Comparison of ENCODE assay signal across 15 cellular contexts in genomic region chr6:15620616-15621015, GRCh38. TPM values are rescaled to one million over a fixed set of nuclear protein-coding genes. Genes with fewer than 3 reads are reported as not detected.
DNase-seq lines count a peak whose midpoint lies in the region; ATAC-seq and TF ChIP-seq lines count a peak whose summit lies in the region.
"Had no signal": no experiment of that assay in that cellular context is flagged by ENCODE, and none has a peak within 500 bp of the region (broad histone marks: within the 10 kb centered on the region; RNA-seq: fewer than 3 reads in every experiment).

No MANE protein-coding gene starts in this region.

- in situ Hi-C loops in gastrocnemius medialis (cut with MboI; ENCODE audit: low sequenced_read_pairs in 4 of 4) = loop anchor here in 3 of 4 donors (10.0 to 25.0 kb wide), 5 partner anchors 106 to 1416 kb away; no protein-coding TSS in a partner anchor

- peak overlapping the region; percentile 79 for H3K27ac ChIP-seq in WERI-Rb-1
- peak overlapping the region; percentile 72 to 79 (median 76) for H3K27ac ChIP-seq in gastrocnemius medialis

- H3K27me3 Mint-ChIP-seq in CD14-positive monocyte (ENCODE audit: low read depth in 3 of 3) = no peaks in the 10 kb centered on the region

- peaks cover 39 to 42% of the 10 kb centered on the region in 2 donors for H3K4me1 ChIP-seq in gastrocnemius medialis

- intact Hi-C loops in Right ventricle myocardium inferior (cut with DNase I) = loop anchor here (2.0 to 5.0 kb wide), 4 partner anchors 108 to 1488 kb away; partner anchors contain the start of gene JARID2
- intact Hi-C loops in left cardiac atrium (cut with DNase I) = loop anchor here (5.0 to 10.0 kb wide), 5 partner anchors 103 to 1496 kb away; no protein-coding TSS in a partner anchor
- intact Hi-C loops in gastrocnemius medialis (cut with DNase I; ENCODE audit: low total_unique reads) = loop anchor here (5.0 to 10.0 kb wide), 3 partner anchors 108 to 896 kb away; partner anchors contain the start of gene JARID2
- intact Hi-C loops in CD14-positive monocyte (cut with micrococcal nuclease) = loop anchor here in 1 of 2 donors (5.0 kb wide), 1 partner anchor 128 kb away; no protein-coding TSS in a partner anchor

- no peak for DNase-seq in Right ventricle myocardium inferior (ENCODE audit: missing footprints)
- DNase-seq in left cardiac atrium = no peak
- peak; percentile 92 for DNase-seq in NCI-H2171 treated with DMSO at 0.1 percent for 48 hours (lab: John Stamatoyannopoulos, UW)
- DNase-seq in WERI-Rb-1 = peak; percentile 91
- peak in 1 of 2 donors; percentile 6 for DNase-seq in gastrocnemius medialis
- no peak for DNase-seq in NCI-H2227 treated with DMSO at 0.1 percent for 48 hours (lab: John Stamatoyannopoulos, UW)
- DNase-seq in CD14-positive monocyte (ENCODE audit: low spot score) = no peak
- DNase-seq: activated CD4-positive, CD25-positive, alpha-beta regulatory T cell treated with anti-CD3 and anti-CD28 coated beads, Interleukin-2, amount 50 U/mL, for 72 hours; NCI-H1105 treated with DMSO at 0.1 percent for 48 hours; T-helper 9 cell had no signal

- peaks cover 28% of the 10 kb centered on the region for H3K4me1 Mint-ChIP-seq in CD14-positive monocyte

- peak overlapping the region; percentile 28; the same call in 1 of the 2 replicates for H3K4me3 ChIP-seq in WERI-Rb-1 (ENCODE audit: low read depth, low read length)
- H3K4me3 ChIP-seq in gastrocnemius medialis = no peak overlapping the region
- H3K4me3 ChIP-seq: BLaER1 treated with 17β-estradiol and CSF1 and Interleukin-3, amounts not matched to agents 10 nM and 100 nM; hepatocyte; suprapubic skin had no signal

- peaks cover 9 to 16% of the 10 kb centered on the region in 2 donors for H3K36me3 Mint-ChIP-seq in CD14-positive monocyte
- H3K36me3 Mint-ChIP-seq: activated naive CD4-positive, alpha-beta T cell treated with anti-CD3 and anti-CD28 coated beads, Interleukin-2, amount 50 U/mL, for 72 hours had no signal

- no peaks in the 10 kb centered on the region for H3K9me3 Mint-ChIP-seq in CD14-positive monocyte
- H3K9me3 Mint-ChIP-seq: activated naive CD4-positive, alpha-beta T cell treated with anti-CD3 and anti-CD28 coated beads, Interleukin-2, amount 50 U/mL, for 72 hours had no signal

- H3K36me3 ChIP-seq in WERI-Rb-1 (peaks cover 11% of the 10 kb centered on the region), gastrocnemius medialis (no peaks in the 10 kb centered on the region)
- H3K36me3 ChIP-seq: suprapubic skin had no signal

- TF ChIP-seq CTCF in WERI-Rb-1 (IDR thresholded peaks at IDR 0.05; ENCODE audit: low read depth, low read length) = no peak
- no peak for TF ChIP-seq CTCF in gastrocnemius medialis (IDR thresholded peaks at IDR 0.05 in 4 of 5, conservative IDR thresholded peaks at IDR 0.05 in 1 of 5)
- no peak for TF ChIP-seq CTCF in CD14-positive monocyte (IDR thresholded peaks at IDR 0.05)

- H3K27ac Mint-ChIP-seq in CD14-positive monocyte = no peak overlapping the region
- H3K27ac Mint-ChIP-seq: activated naive CD4-positive, alpha-beta T cell treated with anti-CD3 and anti-CD28 coated beads, Interleukin-2, amount 50 U/mL, for 72 hours had no signal

- no peak for TF ChIP-seq POLR2A in gastrocnemius medialis (IDR thresholded peaks at IDR 0.05)

- H3K9me3 ChIP-seq in WERI-Rb-1 (ENCODE audit: severe bottlenecking) = peaks cover 4% of the 10 kb centered on the region
- no peaks in the 10 kb centered on the region for H3K9me3 ChIP-seq in gastrocnemius medialis
- H3K9me3 ChIP-seq: suprapubic skin had no signal

- no peaks in the 10 kb centered on the region for H3K27me3 ChIP-seq in WERI-Rb-1 (ENCODE audit: insufficient read depth, low read depth, severe bottlenecking)
- H3K27me3 ChIP-seq in gastrocnemius medialis = no peaks in the 10 kb centered on the region
- H3K27me3 ChIP-seq: BLaER1 treated with 17β-estradiol and CSF1 and Interleukin-3, amounts not matched to agents 10 nM and 100 nM; hepatocyte; suprapubic skin had no signal

- ATAC-seq in Right ventricle myocardium inferior (peak; percentile 43), left cardiac atrium (no peak), gastrocnemius medialis (peak; percentile 31 to 59), GM18861 (IDR thresholded peaks at IDR 0.05; ENCODE audit: unreplicated experiment) (no peak)
- ATAC-seq: activated naive CD4-positive, alpha-beta T cell treated with anti-CD3 and anti-CD28 coated beads, Interleukin-2, amount 50 U/mL, for 72 hours had no signal

- H3K4me3 Mint-ChIP-seq in CD14-positive monocyte = no peak overlapping the region

RNA-seq across cellular contexts. Expression of gene DTNBP1, which starts 42.2 kb away (rescaled TPM):
- 21.0 TPM for total RNA-seq in Right ventricle myocardium inferior
- 10 to 100 TPM; 18.9 to 23.2 TPM for total RNA-seq in left cardiac atrium
- 10 to 100 TPM in 2 of 4 donors, 1 to 10 TPM in 2; 5.2 to 33.5 (median 12.5) TPM for total RNA-seq in gastrocnemius medialis
- 10 to 100 TPM; 19.7 to 20.5 TPM for polyA plus RNA-seq in CD14-positive monocyte

Comparison
In these comparisons a context has a peak if more than half of its experiments do, and no peak if none do; other contexts are left out.
1. ATAC-seq: peak in Right ventricle myocardium inferior (single experiment) and gastrocnemius medialis (2 of 2); none in left cardiac atrium (0 of 2) and GM18861 (single experiment).
2. DNase-seq: peak in NCI-H2171 treated with DMSO at 0.1 percent for 48 hours (single experiment) and WERI-Rb-1 (single experiment); none in Right ventricle myocardium inferior (single experiment), left cardiac atrium (single experiment), NCI-H2227 treated with DMSO at 0.1 percent for 48 hours (single experiment) and CD14-positive monocyte (single experiment).